Comparison of ENCODE assay signal across 9 cellular contexts in genomic region chr10:83680470-83680891, GRCh38.
DNase-seq lines count a peak whose midpoint lies in the region; ATAC-seq and TF ChIP-seq lines count a peak whose summit lies in the region.
"Had no signal": no experiment of that assay in that cellular context is flagged by ENCODE, and none has a peak within 500 bp of the region (broad histone marks: within the 10 kb centered on the region; RNA-seq: fewer than 3 reads in every experiment).

No MANE protein-coding gene starts in this region.

- dilution Hi-C loops in mammary epithelial cell (cut with HindIII; ENCODE audit: low sequenced_read_pairs) = no loop called here

- BruUV-seq in mammary epithelial cell (replicated peaks; lab: Mats Ljungman, UMichigan) = no TSS peak

- peaks cover 1% of the 10 kb centered on the region for H3K27me3 Mint-ChIP-seq in activated CD4-positive, alpha-beta T cell treated with anti-CD3 and anti-CD28 coated beads for 36 hours
- H3K27me3 Mint-ChIP-seq: activated naive CD4-positive, alpha-beta T cell treated with anti-CD3 and anti-CD28 coated beads, Interleukin-2, amount 50 U/mL, for 24 hours had no signal

- H3K36me3 ChIP-seq in mammary epithelial cell (ENCODE audit: insufficient read depth, low read length) = no peaks in the 10 kb centered on the region

- H3K4me3 Mint-ChIP-seq in activated CD4-positive, alpha-beta T cell treated with anti-CD3 and anti-CD28 coated beads for 36 hours = peak overlapping the region; percentile 31
- H3K4me3 Mint-ChIP-seq: activated naive CD4-positive, alpha-beta T cell treated with anti-CD3 and anti-CD28 coated beads, Interleukin-2, amount 50 U/mL, for 24 hours had no signal

- no peaks in the 10 kb centered on the region for H4K20me1 ChIP-seq in mammary epithelial cell (ENCODE audit: insufficient read depth, low read length)

- peak; percentile 55 for DNase-seq in activated CD4-positive, alpha-beta T cell treated with anti-CD3 and anti-CD28 coated beads for 36 hours
- DNase-seq in activated CD4-positive, alpha-beta T cell treated with anti-CD3 and anti-CD28 coated beads, Interleukin-2, amount 50 U/mL, for 1 hour = no peak
- DNase-seq in stimulated activated CD4-positive, alpha-beta T cell treated with anti-CD3 and anti-CD28 coated beads, Interleukin-2, amount 100 ng/mL, for 48 hours = peak; percentile 7 to 14
- DNase-seq in SIG-M5 (lab: John Stamatoyannopoulos, UW) = no peak
- no peak for DNase-seq in posterior vena cava (ENCODE audit: low spot score)
- no peak for DNase-seq in mammary epithelial cell

- H2AFZ ChIP-seq in mammary epithelial cell (ENCODE audit: low read depth, low read length) = no peak overlapping the region

- H3K9me3 ChIP-seq in mammary epithelial cell (replicated peaks; ENCODE audit: insufficient read depth, low read length) = peaks cover 3% of the 10 kb centered on the region

- H3K79me2 ChIP-seq in mammary epithelial cell (ENCODE audit: insufficient read depth, low read length) = no peaks in the 10 kb centered on the region

- H3K9me3 Mint-ChIP-seq in activated CD4-positive, alpha-beta T cell treated with anti-CD3 and anti-CD28 coated beads for 36 hours (ENCODE audit: low read depth) = no peaks in the 10 kb centered on the region
- H3K9me3 Mint-ChIP-seq: activated naive CD4-positive, alpha-beta T cell treated with anti-CD3 and anti-CD28 coated beads, Interleukin-2, amount 50 U/mL, for 24 hours had no signal

- no peaks in the 10 kb centered on the region for H3K4me1 ChIP-seq in mammary epithelial cell (ENCODE audit: insufficient read depth, low read length)

- in situ Hi-C loops in mammary epithelial cell (cut with MboI; ENCODE audit: low sequenced_read_pairs in 2 of 2) = no loop called here

- peaks cover 32% of the 10 kb centered on the region for H3K4me1 Mint-ChIP-seq in activated CD4-positive, alpha-beta T cell treated with anti-CD3 and anti-CD28 coated beads for 36 hours

- ATAC-seq in activated CD4-positive, alpha-beta T cell treated with anti-CD3 and anti-CD28 coated beads for 36 hours = peak; percentile 92
- ATAC-seq in GM21737 (IDR thresholded peaks at IDR 0.05; ENCODE audit: unreplicated experiment) (peak; percentile 100), HG03521 (IDR thresholded peaks at IDR 0.05; ENCODE audit: unreplicated experiment) (peak; percentile 98)

- WGBS in mammary epithelial cell (ENCODE audit: low coverage, missing lambda C conversion rate) = 51% methylated on average over 7 of the region's 7 CpGs

- H3K27me3 ChIP-seq in mammary epithelial cell (ENCODE audit: insufficient read depth, low read length) = no peaks in the 10 kb centered on the region

- no peak for TF ChIP-seq CTCF in mammary epithelial cell (conservative IDR thresholded peaks at IDR 0.05 in 1 of 2, IDR thresholded peaks at IDR 0.05 in 1 of 2; ENCODE audit: extremely low read depth in 1 of 2, insufficient read depth in 1 of 2, low read depth in 1 of 2, low read length in 2 of 2)

- no peak overlapping the region for H3K4me2 ChIP-seq in mammary epithelial cell (ENCODE audit: insufficient read depth, low read depth, low read length)

- CTCF ChIA-PET in activated CD4-positive, alpha-beta T cell treated with anti-CD3 and anti-CD28 coated beads for 36 hours (lab: Charles Lee) = no interaction called here
- CTCF ChIA-PET in mammary epithelial cell (lab: Charles Lee; ENCODE audit: low non-redundant PET) = no interaction called here

- no peak overlapping the region for H3K9ac ChIP-seq in mammary epithelial cell (ENCODE audit: insufficient read depth, low read length)

- intact Hi-C loops in activated CD4-positive, alpha-beta T cell treated with anti-CD3 and anti-CD28 coated beads for 36 hours (cut with DNase I, micrococcal nuclease) = no loop called here
- intact Hi-C loops in posterior vena cava (cut with DNase I) = no loop called here
- intact Hi-C loops in mammary epithelial cell (cut with micrococcal nuclease) = no loop called here

- POLR2A ChIA-PET in activated CD4-positive, alpha-beta T cell treated with anti-CD3 and anti-CD28 coated beads for 36 hours (lab: Charles Lee) = no interaction called here

- H3K27ac Mint-ChIP-seq in activated CD4-positive, alpha-beta T cell treated with anti-CD3 and anti-CD28 coated beads for 36 hours = no peak overlapping the region
- H3K27ac Mint-ChIP-seq: activated naive CD4-positive, alpha-beta T cell treated with anti-CD3 and anti-CD28 coated beads, Interleukin-2, amount 50 U/mL, for 24 hours had no signal

- H3K4me3 ChIP-seq in mammary epithelial cell (replicated peaks in 1 of 3; ENCODE audit: insufficient read depth in 1 of 3, low read depth in 2 of 3, low read length in 3 of 3) = no peak overlapping the region

- H3K36me3 Mint-ChIP-seq in activated CD4-positive, alpha-beta T cell treated with anti-CD3 and anti-CD28 coated beads for 36 hours (ENCODE audit: low read depth) = no peaks in the 10 kb centered on the region
- H3K36me3 Mint-ChIP-seq: activated naive CD4-positive, alpha-beta T cell treated with anti-CD3 and anti-CD28 coated beads, Interleukin-2, amount 50 U/mL, for 24 hours had no signal

- no peak overlapping the region for H3K27ac ChIP-seq in mammary epithelial cell (ENCODE audit: insufficient read depth, low read depth, low read length)

Comparison
In these comparisons a context has a peak if more than half of its experiments do, and no peak if none do; other contexts are left out.
1. DNase-seq: peak in activated CD4-positive, alpha-beta T cell treated with anti-CD3 and anti-CD28 coated beads for 36 hours (single experiment) and stimulated activated CD4-positive, alpha-beta T cell treated with anti-CD3 and anti-CD28 coated beads, Interleukin-2, amount 100 ng/mL, for 48 hours (2 of 2); none in activated CD4-positive, alpha-beta T cell treated with anti-CD3 and anti-CD28 coated beads, Interleukin-2, amount 50 U/mL, for 1 hour (single experiment), SIG-M5 (single experiment), posterior vena cava (single experiment) and mammary epithelial cell (single experiment).
2. Peak in every context shown above with its lines, with median percentiles within 50 percentile points of each other: ATAC-seq.